In genomic region chr17:47975189-47975814, GRCh38 we compare ENCODE assay signal across 13 cellular contexts. TPM values are rescaled to one million over a fixed set of nuclear protein-coding genes. Genes with fewer than 3 reads are reported as not detected.
"Had no signal": no experiment of that assay in that cellular context is flagged by ENCODE, and none has a peak within 500 bp of the region (broad histone marks: within the 10 kb centered on the region; RNA-seq: fewer than 3 reads in every experiment).

No MANE protein-coding gene starts in this region.

- H3K4me3 ChIP-seq: right atrium auricular region, tibial nerve had no signal

- ATAC-seq: activated naive CD4-positive, alpha-beta T cell treated with anti-CD3 and anti-CD28 coated beads, Interleukin-2, amount 50 U/mL, for 72 hours; esophagus mucosa; naive thymus-derived CD4-positive, alpha-beta T cell had no signal

- H3K9me3 ChIP-seq: right atrium auricular region, tibial nerve had no signal

- H3K9me3 Mint-ChIP-seq: activated naive CD4-positive, alpha-beta T cell treated with anti-CD3 and anti-CD28 coated beads, Interleukin-2, amount 50 U/mL, for 72 hours; naive thymus-derived CD4-positive, alpha-beta T cell had no signal

- H3K27ac ChIP-seq: right atrium auricular region, tibial nerve had no signal

- H3K27me3 Mint-ChIP-seq: naive thymus-derived CD4-positive, alpha-beta T cell had no signal

- H3K27me3 ChIP-seq: right atrium auricular region, tibial nerve had no signal

- DNase-seq: activated T-cell treated with anti-CD3 and anti-CD28 coated beads for 4 hours; amygdala; cerebellar nuclear complex; dermis blood vessel endothelial cell; naive thymus-derived CD4-positive, alpha-beta T cell; small intestine had no signal

RNA-seq across cellular contexts. Expression of gene PRR15L, which starts 17.6 kb away (rescaled TPM):
- total RNA-seq: activated naive CD4-positive, alpha-beta T cell treated with anti-CD3 and anti-CD28 coated beads, Interleukin-2, amount 50 U/mL, for 72 hours; dermis blood vessel endothelial cell; fibroblast of villous mesenchyme; lung microvascular endothelial cell; mononuclear cell; naive thymus-derived CD4-positive, alpha-beta T cell; tibial nerve had no signal
